ENCODE assay signal across 1 cellular context in the genomic region with DNA sequence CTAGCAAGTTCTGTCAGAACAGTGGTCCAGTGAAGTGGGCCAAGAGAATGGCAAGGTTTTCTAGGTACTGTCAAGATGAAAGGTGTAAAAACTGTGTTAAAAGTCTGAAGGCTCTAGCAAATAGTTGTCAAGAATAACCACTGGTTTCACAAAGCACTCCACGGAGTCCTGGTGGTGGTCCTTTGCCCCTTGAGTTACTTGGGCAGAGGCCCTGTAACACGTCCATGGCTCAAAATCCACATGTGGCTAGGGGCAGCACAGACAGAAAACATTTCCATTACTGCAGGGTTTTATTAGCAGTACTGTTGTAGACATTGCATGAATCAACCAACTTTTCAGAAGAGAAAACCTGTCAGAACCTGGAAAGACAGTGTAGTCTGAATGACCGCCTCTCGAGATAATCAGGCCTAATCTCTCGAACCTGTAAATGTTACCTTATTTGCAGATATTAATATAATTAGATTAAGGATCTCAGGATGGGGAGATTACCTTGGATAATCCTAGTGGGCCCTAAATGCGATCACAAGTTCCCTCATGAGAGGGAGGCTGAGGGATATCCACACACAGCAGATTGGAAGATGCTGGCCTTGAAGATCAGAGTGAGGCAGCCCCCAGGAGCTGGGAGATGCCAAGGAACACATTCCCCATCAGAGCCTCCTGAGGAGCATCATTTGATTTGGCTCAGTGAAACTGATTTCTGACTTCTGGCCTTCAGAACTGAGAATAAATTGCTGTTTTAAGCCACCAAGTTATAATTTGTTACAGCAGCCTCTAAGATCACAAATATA.
TF ChIP-seq lines count a peak whose summit lies in the region.

No MANE protein-coding gene starts in this region.

TF ChIP-seq in IMR-90, 13 proteins besides CTCF, POLR2A, EP300 and RAD21:
- TF ChIP-seq CEBPB (IDR thresholded peaks at IDR 0.05; ENCODE audit: low read depth, low read length) (no peak), RCOR1 (IDR thresholded peaks at IDR 0.05; ENCODE audit: insufficient replicate concordance, low read length) (no peak), MAZ (IDR thresholded peaks at IDR 0.05; ENCODE audit: borderline replicate concordance, low read depth, low read length) (no peak), SMC3 (IDR thresholded peaks at IDR 0.05; ENCODE audit: low read depth, low read length) (no peak), BHLHE40 (IDR thresholded peaks at IDR 0.05; ENCODE audit: low read depth, low read length) (no peak)
- TF ChIP-seq, protein P1, sequence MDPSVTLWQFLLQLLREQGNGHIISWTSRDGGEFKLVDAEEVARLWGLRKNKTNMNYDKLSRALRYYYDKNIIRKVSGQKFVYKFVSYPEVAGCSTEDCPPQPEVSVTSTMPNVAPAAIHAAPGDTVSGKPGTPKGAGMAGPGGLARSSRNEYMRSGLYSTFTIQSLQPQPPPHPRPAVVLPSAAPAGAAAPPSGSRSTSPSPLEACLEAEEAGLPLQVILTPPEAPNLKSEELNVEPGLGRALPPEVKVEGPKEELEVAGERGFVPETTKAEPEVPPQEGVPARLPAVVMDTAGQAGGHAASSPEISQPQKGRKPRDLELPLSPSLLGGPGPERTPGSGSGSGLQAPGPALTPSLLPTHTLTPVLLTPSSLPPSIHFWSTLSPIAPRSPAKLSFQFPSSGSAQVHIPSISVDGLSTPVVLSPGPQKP (IDR thresholded peaks at IDR 0.05; ENCODE audit: borderline replicate concordance, low read depth, low read length) = no peak
- TF ChIP-seq, protein P2, sequence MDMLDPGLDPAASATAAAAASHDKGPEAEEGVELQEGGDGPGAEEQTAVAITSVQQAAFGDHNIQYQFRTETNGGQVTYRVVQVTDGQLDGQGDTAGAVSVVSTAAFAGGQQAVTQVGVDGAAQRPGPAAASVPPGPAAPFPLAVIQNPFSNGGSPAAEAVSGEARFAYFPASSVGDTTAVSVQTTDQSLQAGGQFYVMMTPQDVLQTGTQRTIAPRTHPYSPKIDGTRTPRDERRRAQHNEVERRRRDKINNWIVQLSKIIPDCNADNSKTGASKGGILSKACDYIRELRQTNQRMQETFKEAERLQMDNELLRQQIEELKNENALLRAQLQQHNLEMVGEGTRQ (IDR thresholded peaks at IDR 0.05; ENCODE audit: low read depth, low read length) = no peak
